Comparison of ENCODE assay signal across 2 cellular contexts in genomic region chr11:124199702-124200101, GRCh38.
A peak's percentile ranks its signal among the peaks of the same experiment; 100 is the strongest.
TF ChIP-seq lines count a peak whose summit lies in the region.

No MANE protein-coding gene starts in this region.

TF ChIP-seq in A549, 52 proteins besides CTCF, POLR2A, EP300 and RAD21 (continued from another document):
- TF ChIP-seq BCL3 (IDR thresholded peaks at IDR 0.05) (no peak), HEYL (CRISPR knock-in tag; IDR thresholded peaks at IDR 0.05) (no peak), FOSL2 (IDR thresholded peaks at IDR 0.05) (no peak), FOSL2 (CRISPR knock-in tag; IDR thresholded peaks at IDR 0.05) (peak; percentile 65), ZC3H11A (IDR thresholded peaks at IDR 0.05) (no peak)

TF ChIP-seq in HEK293, 187 proteins besides CTCF, POLR2A, EP300 and RAD21 (continued from another document):
- peak; percentile 82 for TF ChIP-seq ATF2 (tag by site-specific recombination; IDR thresholded peaks at IDR 0.05; ENCODE audit: low read depth)
- TF ChIP-seq ZBTB21 (tag by site-specific recombination; IDR thresholded peaks at IDR 0.05), result peak; percentile 55; the same call in 1 of the 2 replicates
